25 cellular contexts compared by ENCODE assay signal in the genomic region with DNA sequence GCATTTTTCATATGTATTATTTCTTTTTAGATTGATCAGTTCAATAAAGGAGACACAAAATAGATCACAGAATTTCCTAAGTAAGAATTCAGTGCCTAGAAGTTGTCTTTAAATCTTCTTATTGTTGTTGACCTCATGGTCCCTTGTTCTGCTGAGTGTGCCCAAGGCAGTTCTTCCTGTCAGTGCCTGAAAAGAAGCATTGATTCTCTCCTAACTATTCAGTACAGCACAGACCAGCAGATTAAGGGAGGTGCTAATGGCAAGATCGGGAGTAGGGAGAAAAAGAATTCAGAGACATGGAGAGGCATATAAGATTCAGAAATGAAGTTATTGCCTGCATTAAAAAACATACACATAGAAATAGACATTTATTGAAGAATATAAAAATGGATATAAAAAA.
"Had no signal": no experiment of that assay in that cellular context is flagged by ENCODE, and none has a peak within 500 bp of the region (broad histone marks: within the 10 kb centered on the region; RNA-seq: fewer than 3 reads in every experiment).

No MANE protein-coding gene starts in this region.

- H3K27me3 Mint-ChIP-seq: activated naive CD4-positive, alpha-beta T cell treated with anti-CD3 and anti-CD28 coated beads, Interleukin-2, amount 10 ng/mL, durations not matched to agents 7 days and 5 days; activated naive CD8-positive, alpha-beta T cell treated with anti-CD3 and anti-CD28 coated beads, Interleukin-2, amount 50 U/mL, for 24 hours; brain had no signal

- DNase-seq: activated CD4-positive, alpha-beta T cell treated with anti-CD3 and anti-CD28 coated beads, Interleukin-2, amount 50 U/mL, for 1 hour; activated CD8-positive, alpha-beta memory T cell treated with anti-CD3 and anti-CD28 coated beads for 24 hours; activated CD8-positive, alpha-beta memory T cell treated with anti-CD3 and anti-CD28 coated beads, Interleukin-2, amount 50 U/mL, for 48 hours; activated effector memory CD4-positive, alpha-beta T cell treated with Interleukin-2 at 50 U/mL for 16 hours; activated naive CD4-positive, alpha-beta T cell treated with anti-CD3 and anti-CD28 coated beads, Interleukin-2, amount 10 ng/mL, durations not matched to agents 7 days and 5 days; activated naive CD8-positive, alpha-beta T cell treated with anti-CD3 and anti-CD28 coated beads, Interleukin-2, amount 50 U/mL, for 24 hours; activated T-cell treated with anti-CD3 and anti-CD28 coated beads, Interleukin-2, amount 50 U/mL, for 48 hours; anterior cingulate cortex; central memory CD4-positive, alpha-beta T cell; colonic mucosa; endodermal cell; foreskin keratinocyte; glutamatergic neuron; hippocampal formation; lower lobe of right lung; pancreas; stimulated activated CD4-positive, alpha-beta T cell treated with anti-CD3 and anti-CD28 coated beads, Interleukin-4, amount 100 ng/mL, for 1 hour; T-helper 9 cell; testis; upper lobe of left lung had no signal

- H3K27ac ChIP-seq: colonic mucosa, foreskin keratinocyte, lower lobe of right lung, pancreas, testis, upper lobe of left lung had no signal

- H3K9me3 Mint-ChIP-seq: activated naive CD8-positive, alpha-beta T cell treated with anti-CD3 and anti-CD28 coated beads, Interleukin-2, amount 50 U/mL, for 24 hours; brain; endodermal cell; mesothelial cell of epicardium had no signal

- H3K4me3 ChIP-seq: colonic mucosa, lower lobe of right lung, pancreas, smooth muscle cell, testis, upper lobe of left lung had no signal

- H3K4me3 Mint-ChIP-seq: activated naive CD4-positive, alpha-beta T cell treated with anti-CD3 and anti-CD28 coated beads, Interleukin-2, amount 10 ng/mL, durations not matched to agents 7 days and 5 days; activated naive CD8-positive, alpha-beta T cell treated with anti-CD3 and anti-CD28 coated beads, Interleukin-2, amount 50 U/mL, for 24 hours; endodermal cell; mesothelial cell of epicardium had no signal

- H3K27ac Mint-ChIP-seq: activated naive CD4-positive, alpha-beta T cell treated with anti-CD3 and anti-CD28 coated beads, Interleukin-2, amount 10 ng/mL, durations not matched to agents 7 days and 5 days; activated naive CD8-positive, alpha-beta T cell treated with anti-CD3 and anti-CD28 coated beads, Interleukin-2, amount 50 U/mL, for 24 hours; endodermal cell; mesothelial cell of epicardium had no signal

- H3K9me3 ChIP-seq: colonic mucosa, lower lobe of right lung, pancreas, testis, upper lobe of left lung had no signal

- H3K36me3 ChIP-seq: colonic mucosa, lower lobe of right lung, pancreas, upper lobe of left lung had no signal

- H3K4me2 ChIP-seq: smooth muscle cell had no signal

- ATAC-seq: activated CD4-positive, CD25-positive, alpha-beta regulatory T cell treated with anti-CD3 and anti-CD28 coated beads, Interleukin-2, amount 50 U/mL, for 24 hours; activated naive CD8-positive, alpha-beta T cell treated with anti-CD3 and anti-CD28 coated beads, Interleukin-2, amount 50 U/mL, for 24 hours; foreskin keratinocyte; lower lobe of right lung; pancreas; sciatic nerve had no signal

- H3K36me3 Mint-ChIP-seq: activated naive CD4-positive, alpha-beta T cell treated with anti-CD3 and anti-CD28 coated beads, Interleukin-2, amount 10 ng/mL, durations not matched to agents 7 days and 5 days; brain; mesothelial cell of epicardium had no signal

- H3K4me1 Mint-ChIP-seq: activated naive CD4-positive, alpha-beta T cell treated with anti-CD3 and anti-CD28 coated beads, Interleukin-2, amount 10 ng/mL, durations not matched to agents 7 days and 5 days; activated naive CD8-positive, alpha-beta T cell treated with anti-CD3 and anti-CD28 coated beads, Interleukin-2, amount 50 U/mL, for 24 hours had no signal

- H3K4me1 ChIP-seq: colonic mucosa, foreskin keratinocyte, lower lobe of right lung, pancreas, testis had no signal

- H3K27me3 ChIP-seq: colonic mucosa, foreskin keratinocyte, testis, upper lobe of left lung had no signal
